ENCODE assay signal across 21 cellular contexts in the genomic region with DNA sequence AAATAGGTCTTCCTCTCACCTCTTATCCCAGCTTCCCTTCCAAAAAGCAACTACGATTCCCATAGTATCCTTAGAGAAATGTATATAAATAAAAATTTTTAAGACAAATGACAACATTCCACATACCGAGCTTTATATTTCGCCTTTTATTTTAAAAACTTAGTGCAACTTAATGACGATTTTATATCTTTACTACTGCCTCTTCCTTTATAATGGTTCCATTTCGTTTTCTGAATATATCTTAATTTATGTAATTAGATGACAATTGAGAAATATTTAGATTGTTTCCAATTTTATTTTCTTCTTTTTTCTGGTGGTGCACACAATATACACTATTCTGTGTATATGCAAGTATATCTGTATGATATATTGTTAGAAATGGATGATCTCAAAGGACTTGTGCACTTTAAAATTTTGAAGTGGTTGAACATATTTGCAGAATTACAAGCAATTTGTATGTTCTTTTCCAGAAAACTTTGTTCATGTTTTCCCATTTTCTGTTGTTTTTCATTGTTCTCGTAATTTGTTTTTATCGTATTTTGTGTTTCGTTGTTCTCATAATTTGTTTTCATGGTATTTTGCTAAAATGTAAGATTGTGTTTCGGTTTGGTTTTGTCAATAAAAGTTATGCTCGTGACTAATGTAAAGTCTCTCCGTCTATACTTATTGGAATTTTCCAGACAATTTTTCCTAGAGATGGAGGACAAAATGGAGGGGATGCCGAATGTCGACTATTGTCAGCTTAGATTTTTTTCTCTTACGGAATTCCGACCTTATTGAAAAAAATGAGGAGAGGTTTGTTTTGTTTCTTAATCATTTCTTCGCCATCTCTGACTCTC. TPM values are rescaled to one million over a fixed set of nuclear protein-coding genes. Genes with fewer than 3 reads are reported as not detected.
"Had no signal": no experiment of that assay in that cellular context is flagged by ENCODE, and none has a peak within 500 bp of the region (broad histone marks: within the 10 kb centered on the region; RNA-seq: fewer than 3 reads in every experiment).

No MANE protein-coding gene starts in this region.

- H3K27ac Mint-ChIP-seq: neural progenitor cell had no signal

- H3K4me3 ChIP-seq: hepatocyte, neural progenitor cell, stomach, thoracic aorta had no signal

- H3K4me1 ChIP-seq: neural progenitor cell, parathyroid adenoma had no signal

- H3K4me3 Mint-ChIP-seq: activated T-cell treated with anti-CD3 and anti-CD28 coated beads, Interleukin-2, amount 50 U/mL, for 4 hours; neural progenitor cell had no signal

- H3K27ac ChIP-seq: hepatocyte, neural progenitor cell, parathyroid adenoma, stomach, thoracic aorta had no signal

- FAIRE-seq: TTC549 had no signal

- H3K36me3 ChIP-seq: neural progenitor cell, stomach, thoracic aorta had no signal

- ATAC-seq: activated T-cell treated with anti-CD3 and anti-CD28 coated beads, Interleukin-2, amount 50 U/mL, for 4 hours had no signal

- H3K9me3 ChIP-seq: thoracic aorta had no signal

- DNase-seq: activated CD4-positive, alpha-beta T cell treated with anti-CD3 and anti-CD28 coated beads, Interleukin-2, amount 50 U/mL, for 4 hours; activated gamma-delta T cell treated with Interleukin-2 at 50 U/mL for 16 hours; activated T-cell treated with anti-CD3 and anti-CD28 coated beads, Interleukin-2, amount 50 U/mL, for 4 hours; cortex of kidney; effector CD8-positive, alpha-beta T cell; kidney glomerular epithelial cell; stimulated activated CD4-positive, alpha-beta T cell treated with anti-CD3 and anti-CD28 coated beads, Interleukin-4, amount 100 ng/mL, for 4 hours; stomach; T-helper 2 cell had no signal

- H3K9me3 Mint-ChIP-seq: activated T-cell treated with anti-CD3 and anti-CD28 coated beads, Interleukin-2, amount 50 U/mL, for 4 hours had no signal

- H3K4me1 Mint-ChIP-seq: neural progenitor cell had no signal

- H3K36me3 Mint-ChIP-seq: neural progenitor cell had no signal

RNA-seq across cellular contexts. Expression of a gene that starts 20.4 kb away (rescaled TPM):
- total RNA-seq: epithelial cell of proximal tubule, liver, mesenteric fat pad, skeletal muscle tissue, thoracic aorta, ureter had no signal
- polyA plus RNA-seq: liver had no signal

RNA-seq across cellular contexts. Expression of a gene that starts 26.0 kb away (rescaled TPM):
- total RNA-seq: activated T-cell treated with anti-CD3 and anti-CD28 coated beads, Interleukin-2, amount 50 U/mL, for 4 hours; cardiac septum; epithelial cell of proximal tubule; hepatocyte; liver; mesenteric fat pad; myocyte; skeletal muscle tissue; stomach; thoracic aorta; ureter had no signal
- polyA plus RNA-seq: liver, stomach had no signal

RNA-seq across cellular contexts. Expression of a gene that starts 26.6 kb away (rescaled TPM):
- total RNA-seq: activated T-cell treated with anti-CD3 and anti-CD28 coated beads, Interleukin-2, amount 50 U/mL, for 4 hours; cardiac septum; epithelial cell of proximal tubule; hepatocyte; liver; mesenteric fat pad; myocyte; skeletal muscle tissue; stomach; thoracic aorta; ureter had no signal
- polyA plus RNA-seq: hepatocyte, liver, stomach had no signal
